In genomic region chr6:10720229-10720959, GRCh38 we compare ENCODE assay signal across 8 cellular contexts. TPM values are rescaled to one million over a fixed set of nuclear protein-coding genes. Genes with fewer than 3 reads are reported as not detected.
DNase-seq lines count a peak whose midpoint lies in the region; ATAC-seq and TF ChIP-seq lines count a peak whose summit lies in the region.

No MANE protein-coding gene starts in this region.

- peak overlapping the region; percentile 91 for H3K4me3 Mint-ChIP-seq in central memory CD8-positive, alpha-beta T cell
- H3K4me3 Mint-ChIP-seq in memory B cell = peak overlapping the region; percentile 95
- peak overlapping the region; percentile 93 for H3K4me3 Mint-ChIP-seq in stimulated activated naive CD8-positive, alpha-beta T cell treated with anti-CD3 and anti-CD28 coated beads, Interleukin-15, Interleukin-2, amounts not matched to agents 100 ng/mL and 50 ng/mL, for 24 hours

- POLR2A ChIA-PET in BJ (lab: Charles Lee) = no interaction called here

- peaks cover 1% of the 10 kb centered on the region for H3K27me3 Mint-ChIP-seq in central memory CD8-positive, alpha-beta T cell
- H3K27me3 Mint-ChIP-seq in memory B cell = no peaks in the 10 kb centered on the region
- H3K27me3 Mint-ChIP-seq in stimulated activated naive CD8-positive, alpha-beta T cell treated with anti-CD3 and anti-CD28 coated beads, Interleukin-15, Interleukin-2, amounts not matched to agents 100 ng/mL and 50 ng/mL, for 24 hours = no peaks in the 10 kb centered on the region

- no peaks in the 10 kb centered on the region for H3K9me3 Mint-ChIP-seq in central memory CD8-positive, alpha-beta T cell
- H3K9me3 Mint-ChIP-seq in memory B cell = peaks cover 2% of the 10 kb centered on the region
- H3K9me3 Mint-ChIP-seq in stimulated activated naive CD8-positive, alpha-beta T cell treated with anti-CD3 and anti-CD28 coated beads, Interleukin-15, Interleukin-2, amounts not matched to agents 100 ng/mL and 50 ng/mL, for 24 hours = no peaks in the 10 kb centered on the region

- H3K4me3 ChIP-seq in BJ (ENCODE audit: low read depth, low read length) = peak overlapping the region; percentile 39

- no peaks in the 10 kb centered on the region for H3K27me3 ChIP-seq in BJ (ENCODE audit: control insufficient read depth, insufficient read depth, low read length)

- peaks cover 44% of the 10 kb centered on the region for H3K4me1 Mint-ChIP-seq in central memory CD8-positive, alpha-beta T cell
- peaks cover 16% of the 10 kb centered on the region for H3K4me1 Mint-ChIP-seq in memory B cell
- peaks cover 43% of the 10 kb centered on the region for H3K4me1 Mint-ChIP-seq in stimulated activated naive CD8-positive, alpha-beta T cell treated with anti-CD3 and anti-CD28 coated beads, Interleukin-15, Interleukin-2, amounts not matched to agents 100 ng/mL and 50 ng/mL, for 24 hours (ENCODE audit: low read depth)

- peaks cover 1% of the 10 kb centered on the region; the same call in 1 of the 2 replicates for H3K36me3 ChIP-seq in BJ (ENCODE audit: control insufficient read depth, insufficient read depth, low read length)

- no peak for DNase-seq in BJ (ENCODE audit: low read depth)
- peak; percentile 8 to 36 (median 20) for DNase-seq in activated CD4-positive, CD25-positive, alpha-beta regulatory T cell (lab: John Stamatoyannopoulos, UW)
- DNase-seq in central memory CD8-positive, alpha-beta T cell (ENCODE audit: low spot score in 2 of 2) = peak; percentile 23
- peak; percentile 40 to 47 for DNase-seq in memory B cell (ENCODE audit: low spot score in 2 of 2)
- DNase-seq in amniotic stem cell (lab: John Stamatoyannopoulos, UW) = no peak

- H3K36me3 Mint-ChIP-seq in central memory CD8-positive, alpha-beta T cell (ENCODE audit: insufficient read depth) = peaks cover 11% of the 10 kb centered on the region
- peaks cover 3% of the 10 kb centered on the region for H3K36me3 Mint-ChIP-seq in memory B cell
- H3K36me3 Mint-ChIP-seq in stimulated activated naive CD8-positive, alpha-beta T cell treated with anti-CD3 and anti-CD28 coated beads, Interleukin-15, Interleukin-2, amounts not matched to agents 100 ng/mL and 50 ng/mL, for 24 hours (ENCODE audit: low read depth) = peaks cover 4% of the 10 kb centered on the region

- TF ChIP-seq CTCF in BJ (IDR thresholded peaks at IDR 0.05; ENCODE audit: insufficient read depth, low read depth, low read length) = no peak

- H3K27ac Mint-ChIP-seq in central memory CD8-positive, alpha-beta T cell (ENCODE audit: low read depth) = peak overlapping the region; percentile 64
- peak overlapping the region; percentile 60 for H3K27ac Mint-ChIP-seq in memory B cell
- H3K27ac Mint-ChIP-seq in stimulated activated naive CD8-positive, alpha-beta T cell treated with anti-CD3 and anti-CD28 coated beads, Interleukin-15, Interleukin-2, amounts not matched to agents 100 ng/mL and 50 ng/mL, for 24 hours = peak overlapping the region; percentile 87

- peak; percentile 24 for ATAC-seq in HG02981 (IDR thresholded peaks at IDR 0.05; ENCODE audit: unreplicated experiment)
- ATAC-seq in central memory CD8-positive, alpha-beta T cell (replicated peaks; ENCODE audit: extremely low read depth, poor library complexity, severe bottlenecking) = peak; percentile 62
- ATAC-seq in memory B cell (ENCODE audit: low read depth) = peak; percentile 49
- no peak for ATAC-seq in HG03457 (IDR thresholded peaks at IDR 0.05; ENCODE audit: unreplicated experiment)

- CTCF ChIA-PET in BJ (lab: Yijun Ruan, JAX) = interaction anchor here (0.6 to 3.7 kb wide), 4 partner anchors 9 to 242 kb away, joined by 3 to 12 read pairs (median 4); no protein-coding TSS in a partner anchor

RNA-seq across cellular contexts. Expression of gene TMEM14C, which starts 2.5 kb away (rescaled TPM):
- 210 and 226 TPM in 2 replicates for polyA plus RNA-seq in BJ (2011; rRNA removed)
- polyA minus RNA-seq in BJ (2011; rRNA and poly(A)+ RNA removed) = 37.5 and 45.8 TPM in 2 replicates

RNA-seq across cellular contexts. Expression of gene PAK1IP1, which starts 25.6 kb away (rescaled TPM):
- polyA plus RNA-seq in BJ (2011; rRNA removed) = 10.8 and 15.3 TPM in 2 replicates
- 4.3 and 6.4 TPM in 2 replicates for polyA minus RNA-seq in BJ (2011; rRNA and poly(A)+ RNA removed)

RNA-seq across cellular contexts. Expression of gene C6orf52, which starts 26.0 kb away (rescaled TPM):
- polyA plus RNA-seq in BJ (2011; rRNA removed) = 0.28 and 0.74 TPM in 2 replicates
- not detected in 2 replicates for polyA minus RNA-seq in BJ (2011; rRNA and poly(A)+ RNA removed)

RNA-seq across cellular contexts. Expression of gene TMEM14B, which starts 27.2 kb away (rescaled TPM):
- polyA plus RNA-seq in BJ (2011; rRNA removed) = 52.4 and 89.4 TPM in 2 replicates
- 14.8 and 21.4 TPM in 2 replicates for polyA minus RNA-seq in BJ (2011; rRNA and poly(A)+ RNA removed)

Comparison
In these comparisons a context has a peak if more than half of its experiments do, and no peak if none do; other contexts are left out.
1. DNase-seq: peak in activated CD4-positive, CD25-positive, alpha-beta regulatory T cell (4 of 4), central memory CD8-positive, alpha-beta T cell (2 of 2) and memory B cell (2 of 2); none in BJ (single experiment) and amniotic stem cell (single experiment).
2. Peak in every context shown above with its lines, with median percentiles within 50 percentile points of each other: H3K27ac Mint-ChIP-seq and H3K4me3 Mint-ChIP-seq.